In the genomic region with DNA sequence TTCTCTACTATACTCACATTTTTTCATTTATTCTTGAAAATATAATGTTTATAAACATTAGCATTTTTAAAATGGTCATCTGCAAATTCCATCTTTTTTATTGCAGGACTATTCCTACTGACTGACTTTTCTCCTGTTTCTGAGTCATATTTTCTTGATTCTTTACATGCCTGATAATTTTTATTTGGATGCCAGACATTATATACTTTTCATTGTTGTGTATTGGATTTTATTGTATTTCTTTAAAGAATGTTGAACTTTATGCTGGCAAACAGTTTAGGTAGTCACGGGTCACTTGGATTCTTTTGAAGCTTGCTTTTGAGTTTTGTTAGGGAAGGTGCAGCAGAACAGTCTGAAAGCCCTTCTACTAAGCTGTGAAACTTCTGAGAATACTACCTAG, we compare ENCODE assay signal across 28 cellular contexts.
DNase-seq lines count a peak whose midpoint lies in the region; ATAC-seq, FAIRE-seq and TF ChIP-seq lines count a peak whose summit lies in the region.
"Had no signal": no experiment of that assay in that cellular context is flagged by ENCODE, and none has a peak within 500 bp of the region (broad histone marks: within the 10 kb centered on the region; RNA-seq: fewer than 3 reads in every experiment).

No MANE protein-coding gene starts in this region.

- H3K27me3 Mint-ChIP-seq in CD8-positive, alpha-beta T cell (ENCODE audit: low read depth), result peaks cover 14% of the 10 kb centered on the region
- peaks cover 21% of the 10 kb centered on the region for H3K27me3 Mint-ChIP-seq in activated naive CD8-positive, alpha-beta T cell treated with anti-CD3 and anti-CD28 coated beads for 36 hours

- peak overlapping the region; percentile 61 for H3K4me2 ChIP-seq in PC-3 (ENCODE audit: low read length)
- H3K4me2 ChIP-seq: A549, BLaER1 had no signal

- no peaks in the 10 kb centered on the region for H3F3A ChIP-seq in PC-3 (ENCODE audit: low read length, unreplicated experiment)

- H3K27ac ChIP-seq in PC-3 (ENCODE audit: low read length) (peak overlapping the region; percentile 31), Panc1 (ENCODE audit: low read length) (peak overlapping the region; percentile 1; the same call in 1 of the 2 replicates)
- H3K27ac ChIP-seq in CD8-positive, alpha-beta T cell (ENCODE audit: low read depth, low read length), result no peak overlapping the region
- H3K27ac ChIP-seq: 22Rv1, A549, BLaER1 had no signal

- H3K9me3 ChIP-seq in PC-3 (ENCODE audit: low read length) (no peaks in the 10 kb centered on the region), Panc1 (ENCODE audit: control insufficient read depth, insufficient read depth, low read depth, low read length) (no peaks in the 10 kb centered on the region), BE2C (no peaks in the 10 kb centered on the region)
- no peaks in the 10 kb centered on the region for H3K9me3 ChIP-seq in CD8-positive, alpha-beta T cell (ENCODE audit: low read length)
- H3K9me3 ChIP-seq: A549 had no signal

- no peaks in the 10 kb centered on the region for H3K79me2 ChIP-seq in PC-3 (ENCODE audit: low read length)

- H3K4me1 ChIP-seq in PC-3 (ENCODE audit: insufficient read depth, low read length), result peaks cover 40% of the 10 kb centered on the region
- no peaks in the 10 kb centered on the region for H3K4me1 ChIP-seq in Panc1 (ENCODE audit: control insufficient read depth, insufficient read depth, low read length)
- H3K4me1 ChIP-seq in CD8-positive, alpha-beta T cell (ENCODE audit: insufficient read depth, low read length), result no peaks in the 10 kb centered on the region
- no peaks in the 10 kb centered on the region for H3K4me1 ChIP-seq in BE2C
- H3K4me1 ChIP-seq: A549, BLaER1 had no signal

- H3K27me3 ChIP-seq in PC-3 (ENCODE audit: low read length) (no peaks in the 10 kb centered on the region), Panc1 (ENCODE audit: control insufficient read depth, insufficient read depth, low read length) (no peaks in the 10 kb centered on the region), BE2C (no peaks in the 10 kb centered on the region)
- no peaks in the 10 kb centered on the region for H3K27me3 ChIP-seq in CD8-positive, alpha-beta T cell (ENCODE audit: insufficient read depth, low read length)
- H3K27me3 ChIP-seq: BLaER1 had no signal

- in situ Hi-C loops in Panc1 (cut with HindIII; ENCODE audit: low pct_unique_long_range_greater_than_20kb, low sequenced_read_pairs), result no loop called here

- peak; percentile 72 for ATAC-seq in PC-3
- no peak for ATAC-seq in Panc1
- ATAC-seq in CD8-positive, alpha-beta T cell, result no peak
- ATAC-seq: A549, GM12878 had no signal

- TF ChIP-seq CTCF in PC-3 (conservative IDR thresholded peaks at IDR 0.05; ENCODE audit: low read depth, low read length), result no peak
- TF ChIP-seq CTCF in Panc1 (IDR thresholded peaks at IDR 0.05), result no peak
- no peak for TF ChIP-seq CTCF in CD8-positive, alpha-beta T cell (IDR thresholded peaks at IDR 0.05)
- TF ChIP-seq CTCF in BE2C (IDR thresholded peaks at IDR 0.05; ENCODE audit: low read depth, low read length), result no peak

- H3K9ac ChIP-seq in PC-3 (ENCODE audit: low read length), result no peak overlapping the region
- H3K9ac ChIP-seq: BLaER1 had no signal

- H3K9me3 Mint-ChIP-seq in CD8-positive, alpha-beta T cell, result no peaks in the 10 kb centered on the region
- no peaks in the 10 kb centered on the region for H3K9me3 Mint-ChIP-seq in activated naive CD8-positive, alpha-beta T cell treated with anti-CD3 and anti-CD28 coated beads for 36 hours

- no peaks in the 10 kb centered on the region for H3K36me3 ChIP-seq in PC-3 (ENCODE audit: low read depth, low read length)
- H3K36me3 ChIP-seq in Panc1 (ENCODE audit: control insufficient read depth, insufficient read depth, low read length), result no peaks in the 10 kb centered on the region
- no peaks in the 10 kb centered on the region for H3K36me3 ChIP-seq in CD8-positive, alpha-beta T cell (ENCODE audit: insufficient read depth, low read length)
- no peaks in the 10 kb centered on the region for H3K36me3 ChIP-seq in BE2C
- H3K36me3 ChIP-seq: BLaER1 had no signal

- H3K9me2 ChIP-seq in PC-3 (replicated peaks; ENCODE audit: low read length), result no peaks in the 10 kb centered on the region

- no peaks in the 10 kb centered on the region for H3K36me3 Mint-ChIP-seq in CD8-positive, alpha-beta T cell
- H3K36me3 Mint-ChIP-seq in activated naive CD8-positive, alpha-beta T cell treated with anti-CD3 and anti-CD28 coated beads for 36 hours, result no peaks in the 10 kb centered on the region
- H3K36me3 Mint-ChIP-seq: CD14-positive monocyte; CD4-positive, CD25-positive, alpha-beta regulatory T cell had no signal

- no peak overlapping the region for H2AFZ ChIP-seq in PC-3 (ENCODE audit: low read length)

- H4K20me1 ChIP-seq in PC-3 (ENCODE audit: low read length), result no peaks in the 10 kb centered on the region
- H4K20me1 ChIP-seq: BLaER1 had no signal

- H3K4me3 Mint-ChIP-seq in CD8-positive, alpha-beta T cell, result no peak overlapping the region
- no peak overlapping the region for H3K4me3 Mint-ChIP-seq in activated naive CD8-positive, alpha-beta T cell treated with anti-CD3 and anti-CD28 coated beads for 36 hours
- H3K4me3 Mint-ChIP-seq: B cell; CD14-positive monocyte; CD4-positive, CD25-positive, alpha-beta regulatory T cell; CD8-positive, alpha-beta memory T cell had no signal

- H3K4me3 ChIP-seq in PC-3 (ENCODE audit: low read length) (no peak overlapping the region), Panc1 (ENCODE audit: low read depth in 2 of 2, low read length in 2 of 2) (no peak overlapping the region), BE2C (ENCODE audit: low read depth, low read length) (no peak overlapping the region)
- H3K4me3 ChIP-seq in CD8-positive, alpha-beta T cell (ENCODE audit: low read depth, low read length), result no peak overlapping the region
- H3K4me3 ChIP-seq: A549, BLaER1, GM12878 had no signal

- intact Hi-C loops in PC-3 (cut with micrococcal nuclease) (loop anchor here (5.0 kb wide), 2 partner anchors 55 to 500 kb away; no protein-coding TSS in a partner anchor), Panc1 (cut with micrococcal nuclease; ENCODE audit: unreplicated experiment) (no loop called here)
- intact Hi-C loops in CD8-positive, alpha-beta T cell (cut with DNase I, micrococcal nuclease), result no loop called here

- H3K27ac Mint-ChIP-seq in CD8-positive, alpha-beta T cell, result no peak overlapping the region
- H3K27ac Mint-ChIP-seq in activated naive CD8-positive, alpha-beta T cell treated with anti-CD3 and anti-CD28 coated beads for 36 hours, result no peak overlapping the region
- H3K27ac Mint-ChIP-seq: B cell; CD14-positive monocyte; CD4-positive, CD25-positive, alpha-beta regulatory T cell had no signal

- POLR2A ChIA-PET in PC-3 (lab: Charles Lee; ENCODE audit: unreplicated experiment), result no interaction called here
- POLR2A ChIA-PET in Panc1 (lab: Charles Lee), result interaction anchor here (0.7 kb wide), 1 partner anchor 163 kb away, joined by 3 read pairs; no protein-coding TSS in a partner anchor
- POLR2A ChIA-PET in CD8-positive, alpha-beta T cell (lab: Charles Lee), result no interaction called here

- peak; percentile 14 for DNase-seq in EH (ENCODE audit: low read depth)
- DNase-seq in PC-3, result peak; percentile 69
- no peak for DNase-seq in Panc1 (ENCODE audit: low read depth, low spot score)
- no peak for DNase-seq in CD8-positive, alpha-beta T cell
- no peak for DNase-seq in activated naive CD8-positive, alpha-beta T cell treated with anti-CD3 and anti-CD28 coated beads for 36 hours
- no peak for DNase-seq in BE2C
- DNase-seq: AML-193; C1 segment of cervical spinal cord; CD4-positive, CD25-positive, alpha-beta regulatory T cell; CD8-positive, alpha-beta memory T cell; COR-L47; DMS 273 treated with DMSO at 0.1 percent for 48 hours; DMS153; DMS53; DMS79; DND-41; GF-D8 had no signal

- FAIRE-seq in islet of Langerhans (lab: Jason Lieb, UNC), result peak; percentile 9
- FAIRE-seq: A549, G401.6, GM12878, GM12892, GM18507, GM19239 had no signal

- BruUV-seq in PC-3 (replicated peaks; lab: Mats Ljungman, UMichigan), result no TSS peak
- BruUV-seq in Panc1 (replicated peaks; lab: Mats Ljungman, UMichigan), result no TSS peak

- CTCF ChIA-PET in PC-3 (lab: Charles Lee), result no interaction called here
- CTCF ChIA-PET in Panc1 (lab: Charles Lee), result no interaction called here
- CTCF ChIA-PET in CD8-positive, alpha-beta T cell (lab: Charles Lee), result no interaction called here

- no peaks in the 10 kb centered on the region for H3K4me1 Mint-ChIP-seq in CD8-positive, alpha-beta T cell (ENCODE audit: low read depth)
- H3K4me1 Mint-ChIP-seq in activated naive CD8-positive, alpha-beta T cell treated with anti-CD3 and anti-CD28 coated beads for 36 hours, result no peaks in the 10 kb centered on the region
- H3K4me1 Mint-ChIP-seq: B cell; CD14-positive monocyte; CD4-positive, CD25-positive, alpha-beta regulatory T cell; CD8-positive, alpha-beta memory T cell had no signal

Comparison
In these comparisons a context has a peak if more than half of its experiments do, and no peak if none do; other contexts are left out.
1. DNase-seq: peak in EH (single experiment) and PC-3 (single experiment); none in Panc1 (single experiment), CD8-positive, alpha-beta T cell (0 of 7), activated naive CD8-positive, alpha-beta T cell treated with anti-CD3 and anti-CD28 coated beads for 36 hours (single experiment) and BE2C (single experiment).